In genomic region chr10:26215923-26216576, GRCh38 we compare ENCODE assay signal across 1 cellular context.
TF ChIP-seq lines count a peak whose summit lies in the region.

No MANE protein-coding gene starts in this region.

TF ChIP-seq in H1, 55 proteins besides CTCF, POLR2A, EP300 and RAD21 (continued from another document):
- TF ChIP-seq E2F6 (IDR thresholded peaks at IDR 0.05) (peak; percentile 96), FOSL1 (IDR thresholded peaks at IDR 0.05; ENCODE audit: insufficient read depth, low read depth, low read length) (no peak), SIN3A (conservative IDR thresholded peaks at IDR 0.05 in 1 of 2, IDR thresholded peaks at IDR 0.05 in 1 of 2; ENCODE audit: low read depth in 1 of 2, low read length in 2 of 2) (peak; percentile 31 to 86; a peak in 1 of 4 replicates), SP4 (IDR thresholded peaks at IDR 0.05; ENCODE audit: low read length) (no peak), EZH2 (IDR thresholded peaks at IDR 0.05; ENCODE audit: low read depth, low read length, severe bottlenecking) (no peak), CREB1 (IDR thresholded peaks at IDR 0.05) (peak; percentile 60), ASH2L (IDR thresholded peaks at IDR 0.05; ENCODE audit: low read length) (peak; percentile 61), ATF2 (IDR thresholded peaks at IDR 0.05; ENCODE audit: low read length) (no peak), TEAD4 (IDR thresholded peaks at IDR 0.05; ENCODE audit: low read depth, low read length) (0 out of 2 replicates have a peak, but pooled peaks have one; percentile 4), CHD7 (IDR thresholded peaks at IDR 0.05; ENCODE audit: insufficient replicate concordance, low read length) (no peak), RBBP5 (IDR thresholded peaks at IDR 0.05; ENCODE audit: borderline replicate concordance, low read depth, low read length) (peak; percentile 60; the same call in 1 of the 2 replicates), SRF (IDR thresholded peaks at IDR 0.05; ENCODE audit: low read depth, low read length) (no peak), HDAC2 (IDR thresholded peaks at IDR 0.05; ENCODE audit: borderline replicate concordance in 1 of 2, low read depth in 2 of 2, low read length in 2 of 2) (peak; percentile 74 to 95; a peak in 3 of 4 replicates), TAF1 (IDR thresholded peaks at IDR 0.05; ENCODE audit: low read depth, low read length) (0 out of 2 replicates have a peak, but pooled peaks have one; percentile 18), SP2 (IDR thresholded peaks at IDR 0.05; ENCODE audit: low read length) (no peak), PHF8 (conservative IDR thresholded peaks at IDR 0.05; ENCODE audit: low read depth, low read length) (0 out of 2 replicates have a peak, but pooled peaks have one; percentile 28), BACH1 (IDR thresholded peaks at IDR 0.05; ENCODE audit: low read length) (peak; percentile 47; the same call in 1 of the 2 replicates), RNF2 (IDR thresholded peaks at IDR 0.05; ENCODE audit: borderline replicate concordance, low read depth, low read length, missing control alignments, poor library complexity, severe bottlenecking) (no peak), MAX (IDR thresholded peaks at IDR 0.05) (peak; percentile 93), NANOG (IDR thresholded peaks at IDR 0.05; ENCODE audit: insufficient read depth, low read depth, low read length, poor library complexity, severe bottlenecking) (no peak), HDAC6 (IDR thresholded peaks at IDR 0.05; ENCODE audit: low read depth, low read length) (no peak)
